ENCODE assay signal across 17 cellular contexts in the genomic region with DNA sequence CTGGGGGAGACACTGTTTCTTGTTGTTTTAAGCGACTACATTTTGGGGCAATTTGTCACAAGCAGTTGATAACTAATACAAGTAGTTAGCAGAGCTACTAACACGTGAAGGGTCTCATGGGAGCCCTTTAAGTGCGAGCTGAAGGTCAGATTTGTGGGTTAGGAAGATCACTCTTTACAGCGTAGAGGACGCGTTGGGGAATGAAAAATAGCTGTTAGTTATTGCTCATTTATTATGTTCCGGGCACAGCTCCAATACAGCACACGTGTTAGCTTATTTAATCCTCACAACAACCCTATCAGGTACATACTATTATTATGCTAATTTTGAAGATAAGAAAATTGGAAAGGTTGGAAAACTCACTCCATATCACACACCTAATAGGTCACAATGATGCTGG.
DNase-seq lines count a peak whose midpoint lies in the region; ATAC-seq and TF ChIP-seq lines count a peak whose summit lies in the region.
"Had no signal": no experiment of that assay in that cellular context is flagged by ENCODE, and none has a peak within 500 bp of the region (broad histone marks: within the 10 kb centered on the region; RNA-seq: fewer than 3 reads in every experiment).

No MANE protein-coding gene starts in this region.

- DNase-seq in DMS79 (lab: John Stamatoyannopoulos, UW) (peak; percentile 27), NCI-H1436 (lab: John Stamatoyannopoulos, UW) (peak; percentile 44), NCI-H345 treated with DMSO at 0.1 percent for 48 hours (lab: John Stamatoyannopoulos, UW; ENCODE audit: unreplicated experiment) (peak; percentile 67), Right ventricle myocardium inferior (ENCODE audit: missing footprints) (no peak), esophagus squamous epithelium (lab: John Stamatoyannopoulos, UW) (no peak), NCI-H446 treated with DMSO at 0.1 percent for 48 hours (lab: John Stamatoyannopoulos, UW) (no peak)
- DNase-seq: Caco-2; CD4-positive, CD25-positive, alpha-beta regulatory T cell; CD8-positive, alpha-beta T cell; DMS153; GM23248; H7; HCEC 1CT had no signal

- no peaks in the 10 kb centered on the region for H3K36me3 ChIP-seq in esophagus squamous epithelium
- H3K36me3 ChIP-seq: BLaER1 had no signal

- ATAC-seq in Right ventricle myocardium inferior, result no peak
- ATAC-seq: CD8-positive, alpha-beta T cell; GM12878 had no signal

- no peak for TF ChIP-seq POLR2A in esophagus squamous epithelium (IDR thresholded peaks at IDR 0.05)

- TF ChIP-seq CTCF in esophagus squamous epithelium (IDR thresholded peaks at IDR 0.05), result no peak

- intact Hi-C loops in Right ventricle myocardium inferior (cut with DNase I) (no loop called here), esophagus squamous epithelium (cut with DNase I) (no loop called here)

- H3K4me3 ChIP-seq in esophagus squamous epithelium, result no peak overlapping the region
- H3K4me3 ChIP-seq: BLaER1, GM12878, GM23248 had no signal

- no peaks in the 10 kb centered on the region for H3K4me1 ChIP-seq in esophagus squamous epithelium
- H3K4me1 ChIP-seq: Caco-2 had no signal

- 38 to 40% methylated on average over 7 to 8 of the region's 8 CpGs for WGBS in esophagus squamous epithelium, 2 donors

- H3K27me3 ChIP-seq in esophagus squamous epithelium, result peaks cover 0 to 30% (median 0%) of the 10 kb centered on the region in 4 donors
- H3K27me3 ChIP-seq: BLaER1 had no signal

- no peaks in the 10 kb centered on the region for H3K9me3 ChIP-seq in esophagus squamous epithelium
- H3K9me3 ChIP-seq: BLaER1, Caco-2 had no signal

- H3K27ac ChIP-seq in esophagus squamous epithelium, result no peak overlapping the region
- H3K27ac ChIP-seq: 22Rv1, BLaER1, C4-2B, GM23248 had no signal

Comparison
In these comparisons a context has a peak if more than half of its experiments do, and no peak if none do; other contexts are left out.
1. DNase-seq: peak in DMS79 (single experiment), NCI-H1436 (single experiment) and NCI-H345 treated with DMSO at 0.1 percent for 48 hours (single experiment); none in Right ventricle myocardium inferior (single experiment), esophagus squamous epithelium (single experiment) and NCI-H446 treated with DMSO at 0.1 percent for 48 hours (single experiment).